8 cellular contexts compared by ENCODE assay signal in genomic region chr6:11258260-11259237, GRCh38. TPM values are rescaled to one million over a fixed set of nuclear protein-coding genes. Genes with fewer than 3 reads are reported as not detected.
A peak's percentile ranks its signal among the peaks of the same experiment; 100 is the strongest.
DNase-seq lines count a peak whose midpoint lies in the region; ATAC-seq, FAIRE-seq and TF ChIP-seq lines count a peak whose summit lies in the region.

No MANE protein-coding gene starts in this region.

- peak; percentile 42 to 73 for DNase-seq in Caco-2
- peak in 29 of 34 experiments; percentile 2 to 52 (median 30) for DNase-seq in T-cell
- DNase-seq in HepG2 (ENCODE audit: low spot score): no peak
- DNase-seq in suprapubic skin (ENCODE audit: low spot score in 2 of 2): no peak
- no peak for DNase-seq in endothelial cell (ENCODE audit: low spot score)
- DNase-seq in A673 (ENCODE audit: low spot score): no peak

- no peaks in the 10 kb centered on the region for H3K27me3 ChIP-seq in Caco-2 (replicated peaks; ENCODE audit: control insufficient read depth, insufficient read depth, low read length)
- no peaks in the 10 kb centered on the region for H3K27me3 ChIP-seq in HepG2 (ENCODE audit: control insufficient read depth in 1 of 2, insufficient read depth in 2 of 2, low read length in 2 of 2)
- H3K27me3 ChIP-seq in suprapubic skin: no peaks in the 10 kb centered on the region
- H3K27me3 ChIP-seq in A673 (replicated peaks; ENCODE audit: insufficient read depth, low read depth, low read length, poor library complexity): no peaks in the 10 kb centered on the region

- peak overlapping the region; percentile 34; the same call in 1 of the 2 replicates for H3K4me2 ChIP-seq in HepG2 (ENCODE audit: low read depth, low read length)

- H3K27ac Mint-ChIP-seq in Caco-2 (ENCODE audit: unreplicated experiment) (peak overlapping the region; percentile 64), T-cell (peak overlapping the region; percentile 90 to 91), endothelial cell (ENCODE audit: unreplicated experiment) (no peak overlapping the region)

- in situ Hi-C loops in HepG2 (cut with HindIII; ENCODE audit: extremely low pct_ligation_motif_present, low pct_unique_long_range_greater_than_20kb): no loop called here

- 85% methylated on average over 2 of the region's 2 CpGs for WGBS in HepG2 (ENCODE audit: low lambda C conversion rate)
- WGBS in suprapubic skin: 65% methylated on average over 2 of the region's 2 CpGs

- H3K9me3 Mint-ChIP-seq in Caco-2 (ENCODE audit: unreplicated experiment) (no peaks in the 10 kb centered on the region), T-cell (no peaks in the 10 kb centered on the region), endothelial cell (ENCODE audit: unreplicated experiment) (no peaks in the 10 kb centered on the region)

- no peaks in the 10 kb centered on the region for H3K27me3 Mint-ChIP-seq in Caco-2 (ENCODE audit: insufficient read depth, unreplicated experiment)
- no peaks in the 10 kb centered on the region for H3K27me3 Mint-ChIP-seq in T-cell
- H3K27me3 Mint-ChIP-seq in endothelial cell (ENCODE audit: unreplicated experiment): no peaks in the 10 kb centered on the region

- POLR2A ChIA-PET in Caco-2 (lab: Charles Lee) (interaction anchor here (0.6 to 1.2 kb wide), 2 partner anchors 16 to 26 kb away, joined by 4 to 8 read pairs; partner anchors contain the start of gene NEDD9), T-cell (lab: Charles Lee) (interaction anchor here in 1 of 2 donors (0.6 to 1.2 kb wide), 7 partner anchors 20 to 123 kb away, joined by 3 to 13 read pairs (median 4); partner anchors contain the start of gene NEDD9), HepG2 (lab: Yijun Ruan, JAX) (interaction anchor here (0.8 to 1.8 kb wide), 4 partner anchors 25 to 109 kb away, joined by 4 to 10 read pairs (median 4); partner anchors contain the start of gene NEDD9), A673 (lab: Charles Lee; ENCODE audit: low non-redundant PET) (no interaction called here)

- no peaks in the 10 kb centered on the region for H3K36me3 ChIP-seq in Caco-2 (ENCODE audit: control insufficient read depth, insufficient read depth, low read length)
- no peaks in the 10 kb centered on the region for H3K36me3 ChIP-seq in HepG2 (replicated peaks in 1 of 2; ENCODE audit: control insufficient read depth in 1 of 2, insufficient read depth in 2 of 2, low read length in 2 of 2)
- H3K36me3 ChIP-seq in suprapubic skin: no peaks in the 10 kb centered on the region
- H3K36me3 ChIP-seq in A673 (ENCODE audit: insufficient read depth, low read length, poor library complexity, severe bottlenecking): no peaks in the 10 kb centered on the region

- CTCF ChIA-PET in Caco-2 (lab: Charles Lee): interaction anchor here (1.0 kb wide), 1 partner anchor 26 kb away, joined by 4 read pairs; the partner anchor contains the start of gene NEDD9
- CTCF ChIA-PET in T-cell (lab: Charles Lee): interaction anchor here in 1 of 2 donors (1.0 to 1.4 kb wide), 2 partner anchors 26 to 124 kb away, joined by 3 to 7 read pairs; partner anchors contain the start of gene NEDD9
- CTCF ChIA-PET in HepG2 (lab: Yijun Ruan, JAX; ENCODE audit: low intra/inter-chr PET ratio, low total read pairs): no interaction called here
- CTCF ChIA-PET in A673 (lab: Charles Lee): no interaction called here

- TF ChIP-seq CTCF in Caco-2 (IDR thresholded peaks at IDR 0.05; ENCODE audit: insufficient read depth in 1 of 2, low read depth in 1 of 2, low read length in 1 of 2, severe bottlenecking in 1 of 2, unreplicated experiment in 1 of 2) (no peak), HepG2 (CRISPR knock-in tag; IDR thresholded peaks at IDR 0.05) (no peak), suprapubic skin (IDR thresholded peaks at IDR 0.05) (no peak), endothelial cell (IDR thresholded peaks at IDR 0.05; ENCODE audit: unreplicated experiment) (no peak), A673 (conservative IDR thresholded peaks at IDR 0.05; ENCODE audit: low read depth, low read length) (no peak)

- no peak for TF ChIP-seq RAD21 in HepG2 (CRISPR knock-in tag; IDR thresholded peaks at IDR 0.05)

- H3K4me3 Mint-ChIP-seq in Caco-2 (ENCODE audit: unreplicated experiment) (no peak overlapping the region), T-cell (peak overlapping the region in 1 of 3 donors; percentile 43), endothelial cell (ENCODE audit: unreplicated experiment) (no peak overlapping the region)

- intact Hi-C loops in Caco-2 (cut with micrococcal nuclease; ENCODE audit: unreplicated experiment) (no loop called here), HepG2 (cut with micrococcal nuclease; ENCODE audit: unreplicated experiment) (loop anchor here (2.0 kb wide), 1 partner anchor 18 kb away; no protein-coding TSS in a partner anchor), A673 (cut with micrococcal nuclease; ENCODE audit: unreplicated experiment) (loop anchor here (10.0 kb wide), 1 partner anchor 236 kb away; no protein-coding TSS in a partner anchor)

- H4K20me1 ChIP-seq in HepG2 (ENCODE audit: insufficient read depth, low read length): no peaks in the 10 kb centered on the region

- H3K9ac ChIP-seq in HepG2 (ENCODE audit: insufficient read depth, low read depth, low read length): no peak overlapping the region

- H3K27ac ChIP-seq in HepG2 (ENCODE audit: extremely low read length, insufficient read depth, low read length) (peak overlapping the region; percentile 35), suprapubic skin (no peak overlapping the region), A673 (ENCODE audit: low read depth, low read length, poor library complexity, severe bottlenecking) (no peak overlapping the region)

- no peaks in the 10 kb centered on the region for H3K79me2 ChIP-seq in HepG2 (ENCODE audit: insufficient read depth, low read length)

- no peak for TF ChIP-seq POLR2A in HepG2 (IDR thresholded peaks at IDR 0.05; ENCODE audit: insufficient read depth in 1 of 2, low read depth in 2 of 2, low read length in 2 of 2)
- TF ChIP-seq POLR2A in suprapubic skin (IDR thresholded peaks at IDR 0.05): no peak

- H3K9me3 ChIP-seq in Caco-2 (no peaks in the 10 kb centered on the region), HepG2 (ENCODE audit: low read length) (no peaks in the 10 kb centered on the region), suprapubic skin (no peaks in the 10 kb centered on the region), A673 (ENCODE audit: low read depth, low read length, poor library complexity, severe bottlenecking) (no peaks in the 10 kb centered on the region)

- peak overlapping the region; percentile 57 for H2AFZ ChIP-seq in HepG2 (ENCODE audit: low read length)

- H3K4me3 ChIP-seq in Caco-2 (ENCODE audit: low read depth, low read length) (no peak overlapping the region), HepG2 (replicated peaks in 1 of 3; ENCODE audit: insufficient read depth in 1 of 3, low read depth in 2 of 3, low read length in 3 of 3) (no peak overlapping the region), suprapubic skin (no peak overlapping the region), A673 (ENCODE audit: low read depth, low read length, poor library complexity, severe bottlenecking) (no peak overlapping the region)

- no peak for FAIRE-seq in HepG2 (lab: Jason Lieb, UNC)

- H3K4me1 ChIP-seq in Caco-2 (peaks cover 34% of the 10 kb centered on the region), HepG2 (ENCODE audit: insufficient read depth, low read length) (peaks cover 45% of the 10 kb centered on the region), suprapubic skin (peaks cover 23% of the 10 kb centered on the region), A673 (ENCODE audit: insufficient read depth, low read length, poor library complexity, severe bottlenecking) (peaks cover 15% of the 10 kb centered on the region)

- no peaks in the 10 kb centered on the region for H3K36me3 Mint-ChIP-seq in Caco-2 (ENCODE audit: insufficient read depth, unreplicated experiment)
- peaks cover 28% of the 10 kb centered on the region for H3K36me3 Mint-ChIP-seq in T-cell
- H3K36me3 Mint-ChIP-seq in endothelial cell (ENCODE audit: low read depth, unreplicated experiment): no peaks in the 10 kb centered on the region

- ATAC-seq in GM21529 (IDR thresholded peaks at IDR 0.05; ENCODE audit: unreplicated experiment) (peak; percentile 77), T-cell (replicated peaks in 1 of 4) (peak; percentile 75 to 89 (median 84)), HepG2 (peak; percentile 80), GM19324 (IDR thresholded peaks at IDR 0.05; ENCODE audit: low FRiP score, unreplicated experiment) (no peak)

- TF ChIP-seq EP300 in HepG2 (IDR thresholded peaks at IDR 0.05; ENCODE audit: low read depth in 2 of 2, low read length in 2 of 2) (peak in 1 of 2 experiments; percentile 4; a peak in 1 of 4 replicates), HepG2 (CRISPR knock-in tag; IDR thresholded peaks at IDR 0.05; ENCODE audit: borderline replicate concordance) (no peak), suprapubic skin (IDR thresholded peaks at IDR 0.05) (no peak)

- H3K4me1 Mint-ChIP-seq in Caco-2 (ENCODE audit: low read depth, unreplicated experiment) (peaks cover 9% of the 10 kb centered on the region), T-cell (peaks cover 61 to 79% (median 62%) of the 10 kb centered on the region in 3 donors), endothelial cell (ENCODE audit: unreplicated experiment) (no peaks in the 10 kb centered on the region)

- BruUV-seq in Caco-2 (replicated peaks; lab: Mats Ljungman, UMichigan) (no TSS peak), HepG2 (replicated peaks; lab: Mats Ljungman, UMichigan) (no TSS peak), A673 (replicated peaks; lab: Mats Ljungman, UMichigan) (no TSS peak)

RNA-seq across cellular contexts. Expression of gene NEDD9, which starts 26.1 kb away (rescaled TPM):
- total RNA-seq in Caco-2 (2022): 33.2 and 36.2 TPM in 2 replicates
- 10 to 100 TPM; 30.8 to 55.3 (median 33.7) TPM for total RNA-seq in T-cell
- 27.1 and 31.4 TPM in 2 replicates for total RNA-seq in HepG2 (2016; rRNA removed; fragmentation: Illumina TruSeq; extraction: Trizol)
- 3.1 and 3.2 TPM in 2 replicates for total RNA-seq in HepG2 (2016; cell fraction: cytosol; rRNA removed; fragmentation: Illumina TruSeq; extraction: Trizol; ENCODE audit: low read depth)
- total RNA-seq in HepG2 (2016; cell fraction: insoluble cytoplasmic fraction; rRNA removed; fragmentation: Illumina TruSeq; extraction: Trizol): 25.2 and 29.8 TPM in 2 replicates
- 11.6 and 12.3 TPM in 2 replicates for total RNA-seq in HepG2 (2016; cell fraction: membrane; rRNA removed; fragmentation: Illumina TruSeq; extraction: Trizol)
- 24.2 and 25.4 TPM in 2 replicates for total RNA-seq in HepG2 (2016; cell fraction: nucleus; rRNA removed; fragmentation: Illumina TruSeq; extraction: Trizol)
- polyA plus RNA-seq in HepG2 (2011; rRNA removed): 363 and 389 TPM in 2 replicates
- polyA plus RNA-seq in HepG2 (2011; cell fraction: cytosol; rRNA removed): 249 and 284 TPM in 2 replicates
- 241 and 254 TPM in 2 replicates for polyA plus RNA-seq in HepG2 (2011; cell fraction: nucleus; rRNA removed)
- 141 and 166 TPM in 2 replicates for polyA plus RNA-seq in HepG2 (2012)
- 1.5 and 2.0 TPM in 2 replicates for polyA plus RNA-seq in HepG2 (2016; cell fraction: cytosol; fragmentation: Illumina TruSeq; extraction: Trizol; ENCODE audit: low read depth)
- 26.5 and 29.0 TPM in 2 replicates for polyA plus RNA-seq in HepG2 (2016; cell fraction: insoluble cytoplasmic fraction; fragmentation: Illumina TruSeq; extraction: Trizol; ENCODE audit: low read depth)
- 4.0 and 4.8 TPM in 2 replicates for polyA plus RNA-seq in HepG2 (2016; cell fraction: membrane; fragmentation: Illumina TruSeq; extraction: Trizol; ENCODE audit: low read depth)
- 28.0 and 29.7 TPM in 2 replicates for polyA plus RNA-seq in HepG2 (2016; cell fraction: nucleus; fragmentation: Illumina TruSeq; extraction: Trizol; ENCODE audit: insufficient read depth, low read depth)
- polyA minus RNA-seq in HepG2 (2011; rRNA and poly(A)+ RNA removed; ENCODE audit: low replicate concordance): 3.4 and 577 TPM in 2 replicates
- 263 and 295 TPM in 2 replicates for polyA minus RNA-seq in HepG2 (2011; cell fraction: cytosol; rRNA and poly(A)+ RNA removed)
- polyA minus RNA-seq in HepG2 (2011; cell fraction: nucleus; rRNA and poly(A)+ RNA removed): 268 and 334 TPM in 2 replicates
- 10 to 100 TPM; 18.3 to 29.8 (median 22.4) TPM for total RNA-seq in suprapubic skin
- total RNA-seq in endothelial cell (ENCODE audit: unreplicated experiment): 3.2 TPM
- 5.6 and 6.6 TPM in 2 replicates for total RNA-seq in A673 (2021)

Comparison
In these comparisons a context has a peak if more than half of its experiments do, and no peak if none do; other contexts are left out.
1. DNase-seq: peak in Caco-2 (2 of 2) and T-cell (29 of 34); none in HepG2 (single experiment), suprapubic skin (0 of 2), endothelial cell (single experiment) and A673 (single experiment).